Comparison of ENCODE assay signal across 8 cellular contexts in the genomic region with DNA sequence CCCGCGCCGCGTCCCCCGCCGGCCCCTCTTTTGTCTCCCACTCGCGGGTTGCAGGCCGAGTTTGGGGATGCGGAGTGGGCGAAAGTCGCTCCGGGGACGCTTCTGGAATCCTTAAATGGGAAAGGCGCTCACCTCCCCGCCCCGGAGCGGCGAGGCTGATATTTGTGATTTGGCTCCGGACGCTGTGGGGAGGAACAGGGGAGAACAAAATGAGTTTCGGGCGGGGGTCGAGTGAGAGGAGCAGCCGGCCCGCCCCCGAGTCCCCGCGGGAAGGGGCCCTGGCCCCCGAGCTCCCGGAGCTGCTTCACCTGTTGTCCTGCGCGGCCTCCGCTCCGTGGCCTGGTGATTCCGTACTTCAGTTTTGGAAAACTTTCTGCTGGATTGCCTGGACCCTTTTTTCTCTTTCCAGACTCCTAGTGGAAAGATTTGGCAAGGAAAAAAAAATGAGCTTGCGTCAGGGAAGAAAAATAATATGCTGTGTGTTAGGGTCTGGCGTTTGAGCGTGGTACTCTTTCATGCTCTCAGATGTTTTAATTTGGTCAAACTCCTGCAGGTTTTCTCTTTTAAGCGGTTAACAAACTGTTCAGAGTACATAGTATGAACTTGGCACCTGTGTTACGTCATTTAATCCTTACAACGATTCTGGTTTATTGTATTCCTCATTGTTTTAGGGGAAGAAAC. TPM values are rescaled to one million over a fixed set of nuclear protein-coding genes. Genes with fewer than 3 reads are reported as not detected.
DNase-seq lines count a peak whose midpoint lies in the region; ATAC-seq and TF ChIP-seq lines count a peak whose summit lies in the region.

No MANE protein-coding gene starts in this region.

- no peaks in the 10 kb centered on the region for H3K9me3 Mint-ChIP-seq in progenitor cell of endocrine pancreas (ENCODE audit: low read depth)

- TF ChIP-seq CTCF in progenitor cell of endocrine pancreas (IDR thresholded peaks at IDR 0.05; ENCODE audit: unreplicated experiment), result peak; percentile 45

- intact Hi-C loops in Right ventricle myocardium superior (cut with DNase I), result no loop called here

- no peaks in the 10 kb centered on the region for H3K27me3 Mint-ChIP-seq in progenitor cell of endocrine pancreas

- no peaks in the 10 kb centered on the region for H3K36me3 Mint-ChIP-seq in progenitor cell of endocrine pancreas (ENCODE audit: insufficient read depth)

- peak overlapping the region; percentile 94 for H3K4me3 Mint-ChIP-seq in progenitor cell of endocrine pancreas (ENCODE audit: low read depth)

- peaks cover 54% of the 10 kb centered on the region for H3K4me1 Mint-ChIP-seq in progenitor cell of endocrine pancreas (ENCODE audit: low read depth)

- peak; percentile 22 for DNase-seq in AG08396 (ENCODE audit: low spot score)
- peak; percentile 52 for DNase-seq in NCI-H226
- peak; percentile 68 for DNase-seq in activated effector memory CD4-positive, alpha-beta T cell treated with anti-CD3 and anti-CD28 coated beads, Interleukin-2, amount 50 U/mL, for 16 hours
- DNase-seq in Right ventricle myocardium superior, result peak; percentile 59
- DNase-seq in progenitor cell of endocrine pancreas (ENCODE audit: low spot score, unreplicated experiment), result peak; percentile 34
- no peak for DNase-seq in COLO829 (ENCODE audit: low spot score)

- H3K27ac Mint-ChIP-seq in progenitor cell of endocrine pancreas, result peak overlapping the region; percentile 99

- ATAC-seq in GM21447 (IDR thresholded peaks at IDR 0.05; ENCODE audit: unreplicated experiment), result peak; percentile 6
- ATAC-seq in Right ventricle myocardium superior (ENCODE audit: poor library complexity), result no peak
- ATAC-seq in HG03108 (IDR thresholded peaks at IDR 0.05; ENCODE audit: unreplicated experiment), result no peak

RNA-seq across cellular contexts. Expression of a gene that starts 0.8 kb away (rescaled TPM):
- total RNA-seq in Right ventricle myocardium superior, result 50.2 TPM
- 80.7 and 89.7 TPM in 2 replicates for total RNA-seq in progenitor cell of endocrine pancreas
